Comparison of ENCODE assay signal across 8 cellular contexts in genomic region chr7:20798081-20798693, GRCh38. TPM values are rescaled to one million over a fixed set of nuclear protein-coding genes. Genes with fewer than 3 reads are reported as not detected.
DNase-seq lines count a peak whose midpoint lies in the region; ATAC-seq and TF ChIP-seq lines count a peak whose summit lies in the region.

No MANE protein-coding gene starts in this region.

- WGBS in body of pancreas, 2 donors: 1% methylated on average over 39 of the region's 77 CpGs; no CpG with 5 or more reads in 1 of the 2 donors

- ATAC-seq in GM19328 (IDR thresholded peaks at IDR 0.05; ENCODE audit: unreplicated experiment) (peak; percentile 86), HG03159 (IDR thresholded peaks at IDR 0.05; ENCODE audit: unreplicated experiment) (peak; percentile 81), body of pancreas (peak; percentile 94), upper lobe of right lung (peak; percentile 96)

- H3K27ac ChIP-seq in body of pancreas (peak overlapping the region in 3 of 4 donors; percentile 41 to 66 (median 59)), upper lobe of right lung (no peak overlapping the region)

- intact Hi-C loops in body of pancreas (cut with DNase I): no loop called here
- intact Hi-C loops in upper lobe of right lung (cut with DNase I): no loop called here

- H3K4me3 ChIP-seq in body of pancreas (peak overlapping the region; percentile 16 to 31), upper lobe of right lung (peak overlapping the region; percentile 52)

- H3K9me3 ChIP-seq in body of pancreas: no peaks in the 10 kb centered on the region
- no peaks in the 10 kb centered on the region for H3K9me3 ChIP-seq in upper lobe of right lung

- H3K36me3 ChIP-seq in body of pancreas (replicated peaks in 1 of 2; ENCODE audit: insufficient read depth in 1 of 2, low read depth in 2 of 2) (no peaks in the 10 kb centered on the region), upper lobe of right lung (no peaks in the 10 kb centered on the region)

- TF ChIP-seq POLR2A in body of pancreas (IDR thresholded peaks at IDR 0.05): no peak

- H3K4me1 ChIP-seq in body of pancreas (peaks cover 19% of the 10 kb centered on the region), upper lobe of right lung (peaks cover 7% of the 10 kb centered on the region)

- TF ChIP-seq CTCF in body of pancreas (IDR thresholded peaks at IDR 0.05) (peak in 1 of 7 experiments; percentile 2), upper lobe of right lung (IDR thresholded peaks at IDR 0.05) (no peak)

- H3K27me3 ChIP-seq in body of pancreas (peaks cover 0 to 42% of the 10 kb centered on the region in 2 donors), upper lobe of right lung (peaks cover 91% of the 10 kb centered on the region)

- DNase-seq in DMS153 (lab: John Stamatoyannopoulos, UW): peak; percentile 82
- peak; percentile 99 for DNase-seq in NCI-H69 (lab: John Stamatoyannopoulos, UW)
- DNase-seq in body of pancreas: peak; percentile 68 to 79 (median 77)
- DNase-seq in kidney tubule cell (ENCODE audit: low spot score): peak; percentile 43
- DNase-seq in upper lobe of right lung: peak; percentile 86
- no peak for DNase-seq in midbrain (lab: John Stamatoyannopoulos, UW)

RNA-seq across cellular contexts. Expression of gene SP8, which starts 11.5 kb away (rescaled TPM):
- total RNA-seq in body of pancreas (not detected), upper lobe of right lung (not detected)
